Comparison of ENCODE assay signal across 30 cellular contexts in genomic region chr9:18822850-18823249, GRCh38.
"Had no signal": no experiment of that assay in that cellular context is flagged by ENCODE, and none has a peak within 500 bp of the region (broad histone marks: within the 10 kb centered on the region; RNA-seq: fewer than 3 reads in every experiment).

No MANE protein-coding gene starts in this region.

- H3K27ac ChIP-seq: esophagus squamous epithelium, heart right ventricle, ovary, psoas muscle, spleen, thoracic aorta, vagina had no signal

- H3K27me3 ChIP-seq: esophagus squamous epithelium, heart right ventricle, ovary, sigmoid colon, spleen, vagina had no signal

- H3K27me3 Mint-ChIP-seq: effector memory CD8-positive, alpha-beta T cell; memory B cell; stimulated activated naive B cell treated with anti-CD40 and anti-IgM and Interleukin-4, amounts not matched to agents 10 μg/mL and 1 μg/mL and 100 μg/mL, for 72 hours; stimulated activated naive CD8-positive, alpha-beta T cell treated with anti-CD3 and anti-CD28 coated beads, Interleukin-15, Interleukin-2, amounts not matched to agents 100 ng/mL and 50 ng/mL, for 24 hours had no signal

- H3K36me3 ChIP-seq: heart right ventricle, ovary, sigmoid colon, spleen, vagina had no signal

- H3K27ac Mint-ChIP-seq: effector memory CD8-positive, alpha-beta T cell; memory B cell; mesothelial cell of epicardium; naive thymus-derived CD8-positive, alpha-beta T cell; nephron progenitor cell; stimulated activated naive B cell treated with anti-CD40 and anti-IgM and Interleukin-4, amounts not matched to agents 10 μg/mL and 1 μg/mL and 100 μg/mL, for 72 hours; stimulated activated naive CD8-positive, alpha-beta T cell treated with anti-CD3 and anti-CD28 coated beads, Interleukin-15, Interleukin-2, amounts not matched to agents 100 ng/mL and 50 ng/mL, for 24 hours had no signal

- H3K4me3 Mint-ChIP-seq: effector memory CD8-positive, alpha-beta T cell; memory B cell; mesothelial cell of epicardium; naive thymus-derived CD8-positive, alpha-beta T cell; nephron progenitor cell; stimulated activated naive B cell treated with anti-CD40 and anti-IgM and Interleukin-4, amounts not matched to agents 10 μg/mL and 1 μg/mL and 100 μg/mL, for 72 hours; stimulated activated naive CD8-positive, alpha-beta T cell treated with anti-CD3 and anti-CD28 coated beads, Interleukin-15, Interleukin-2, amounts not matched to agents 100 ng/mL and 50 ng/mL, for 24 hours had no signal

- FAIRE-seq: endometrium had no signal

- H3K4me3 ChIP-seq: esophagus squamous epithelium, heart right ventricle, lung, ovary, psoas muscle, sigmoid colon, spleen, thoracic aorta, vagina had no signal

- H3K4me1 Mint-ChIP-seq: memory B cell; stimulated activated naive B cell treated with anti-CD40 and anti-IgM and Interleukin-4, amounts not matched to agents 10 μg/mL and 1 μg/mL and 100 μg/mL, for 72 hours had no signal

- H3K36me3 Mint-ChIP-seq: memory B cell; mesothelial cell of epicardium; naive thymus-derived CD8-positive, alpha-beta T cell; stimulated activated naive B cell treated with anti-CD40 and anti-IgM and Interleukin-4, amounts not matched to agents 10 μg/mL and 1 μg/mL and 100 μg/mL, for 72 hours had no signal

- H3K9me3 Mint-ChIP-seq: effector memory CD8-positive, alpha-beta T cell; memory B cell; mesothelial cell of epicardium; naive thymus-derived CD8-positive, alpha-beta T cell; nephron progenitor cell; stimulated activated naive CD8-positive, alpha-beta T cell treated with anti-CD3 and anti-CD28 coated beads, Interleukin-15, Interleukin-2, amounts not matched to agents 100 ng/mL and 50 ng/mL, for 24 hours had no signal

- H3K9me3 ChIP-seq: esophagus squamous epithelium, heart right ventricle, ovary, psoas muscle, sigmoid colon, spleen, thoracic aorta, vagina had no signal

- H3K4me1 ChIP-seq: psoas muscle, spleen, vagina had no signal

- DNase-seq: cortex of kidney; effector memory CD8-positive, alpha-beta T cell; erythroblast; esophagus squamous epithelium; foreskin melanocyte; glutamatergic neuron; heart right ventricle; hippocampal formation; islet precursor cell; kidney glomerular epithelial cell; naive thymus-derived CD8-positive, alpha-beta T cell; nephron progenitor cell; occipital lobe; ovary; posterior cingulate gyrus; psoas muscle; right cardiac atrium; sigmoid colon; spleen; stimulated activated CD4-positive, alpha-beta T cell treated with anti-CD3 and anti-CD28 coated beads, Interleukin-4, amount 100 ng/mL, for 4 hours; stimulated activated naive B cell treated with anti-CD40 and anti-IgM and Interleukin-4, amounts not matched to agents 10 μg/mL and 1 μg/mL and 100 μg/mL, for 72 hours; trophoblast cell had no signal

- ATAC-seq: effector memory CD8-positive, alpha-beta T cell; heart right ventricle; left lobe of liver; naive thymus-derived CD8-positive, alpha-beta T cell; psoas muscle; right cardiac atrium; stimulated activated naive B cell treated with anti-CD40 and anti-IgM and Interleukin-4, amounts not matched to agents 10 μg/mL and 1 μg/mL and 100 μg/mL, for 72 hours had no signal
